In the genomic region with DNA sequence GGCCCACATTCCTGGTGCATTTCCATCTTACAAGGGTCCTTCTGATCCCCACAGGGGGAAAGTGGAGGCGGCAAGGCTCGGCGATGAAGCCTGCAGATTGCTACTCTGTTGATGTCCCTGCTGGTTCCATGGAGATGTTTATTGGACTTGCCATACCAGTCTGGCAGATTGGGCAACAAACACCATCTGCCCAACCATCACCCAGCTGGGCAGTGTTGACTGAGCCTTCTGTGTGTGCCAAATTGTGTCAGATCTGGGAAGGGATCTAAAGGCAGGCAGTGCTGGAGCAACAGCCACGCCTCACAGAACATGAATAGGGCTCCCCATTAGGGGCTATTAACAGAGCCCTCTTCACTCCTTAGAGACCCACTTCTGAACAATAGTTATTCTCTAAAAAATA, we compare ENCODE assay signal across 24 cellular contexts. TPM values are rescaled to one million over a fixed set of nuclear protein-coding genes. Genes with fewer than 3 reads are reported as not detected.
"Had no signal": no experiment of that assay in that cellular context is flagged by ENCODE, and none has a peak within 500 bp of the region (broad histone marks: within the 10 kb centered on the region; RNA-seq: fewer than 3 reads in every experiment).

No MANE protein-coding gene starts in this region.

- H3K79me2 ChIP-seq: hepatocyte had no signal

- H3K27me3 ChIP-seq: hepatocyte, left lung, suprapubic skin, tibial nerve had no signal

- DNase-seq: activated CD4-positive, alpha-beta memory T cell treated with anti-CD3 and anti-CD28 coated beads, Interleukin-2, amount 10 ng/mL, durations not matched to agents 7 days and 5 days; activated CD4-positive, alpha-beta T cell treated with anti-CD3 and anti-CD28 coated beads, Interleukin-2, amount 10 ng/mL, durations not matched to agents 24 days and 14 days; activated effector memory CD4-positive, alpha-beta T cell treated with Interleukin-2 at 50 U/mL for 16 hours; activated naive CD4-positive, alpha-beta T cell treated with anti-CD3 and anti-CD28 coated beads for 36 hours; activated naive CD8-positive, alpha-beta T cell treated with anti-CD3 and anti-CD28 coated beads, Interleukin-2, amount 10 ng/mL, durations not matched to agents 7 days and 5 days; activated T-cell treated with anti-CD3 and anti-CD28 coated beads, Interleukin-2, amount 50 U/mL, for 72 hours; effector CD4-positive, alpha-beta T cell; foreskin keratinocyte; immature natural killer cell; kidney glomerular epithelial cell; left lung; pancreas; psoas muscle; right cardiac atrium; stimulated activated CD4-positive, alpha-beta T cell treated with anti-CD3 and anti-CD28 coated beads, Interleukin-4, amount 100 ng/mL, for 24 hours; stimulated activated naive CD8-positive, alpha-beta T cell treated with anti-CD3 and anti-CD28 coated beads, Interleukin-15, Interleukin-2, amounts not matched to agents 100 U/mL and 50 U/mL, for 24 hours had no signal

- ATAC-seq: activated CD4-positive, CD25-positive, alpha-beta regulatory T cell treated with anti-CD3 and anti-CD28 coated beads, Interleukin-2, amount 50 U/mL, for 24 hours; activated T-cell treated with anti-CD3 and anti-CD28 coated beads, Interleukin-2, amount 50 U/mL, for 72 hours; foreskin keratinocyte; left lung; natural killer cell treated with Interleukin-12 subunit alpha and Interleukin-12 subunit beta and Interleukin-15 and Interleukin-18, amount 100 ng/mL, for 72 hours; pancreas; psoas muscle; right cardiac atrium; stimulated activated naive CD8-positive, alpha-beta T cell treated with anti-CD3 and anti-CD28 coated beads, Interleukin-15, Interleukin-2, amounts not matched to agents 100 U/mL and 50 U/mL, for 24 hours had no signal

- H3K9me3 Mint-ChIP-seq: activated CD4-positive, alpha-beta memory T cell treated with anti-CD3 and anti-CD28 coated beads, Interleukin-2, amount 10 ng/mL, durations not matched to agents 7 days and 5 days; activated naive CD4-positive, alpha-beta T cell treated with anti-CD3 and anti-CD28 coated beads for 36 hours; activated naive CD8-positive, alpha-beta T cell treated with anti-CD3 and anti-CD28 coated beads, Interleukin-2, amount 10 ng/mL, durations not matched to agents 7 days and 5 days; activated T-cell treated with anti-CD3 and anti-CD28 coated beads, Interleukin-2, amount 50 U/mL, for 72 hours; dendritic cell treated with granulocyte-macrophage colony-stimulating factor and Interleukin-4, amounts not matched to agents 40 ng/mL and 50 ng/mL, for 4 days; natural killer cell treated with Interleukin-12 subunit alpha and Interleukin-12 subunit beta and Interleukin-15 and Interleukin-18, amount 100 ng/mL, for 72 hours had no signal

- H3K36me3 Mint-ChIP-seq: activated naive CD8-positive, alpha-beta T cell treated with anti-CD3 and anti-CD28 coated beads, Interleukin-2, amount 10 ng/mL, durations not matched to agents 7 days and 5 days; immature natural killer cell; natural killer cell treated with Interleukin-12 subunit alpha and Interleukin-12 subunit beta and Interleukin-15 and Interleukin-18, amount 100 ng/mL, for 72 hours had no signal

- H3K4me3 Mint-ChIP-seq: activated CD4-positive, alpha-beta memory T cell treated with anti-CD3 and anti-CD28 coated beads, Interleukin-2, amount 10 ng/mL, durations not matched to agents 7 days and 5 days; activated CD4-positive, alpha-beta T cell treated with anti-CD3 and anti-CD28 coated beads, Interleukin-2, amount 10 ng/mL, durations not matched to agents 24 days and 14 days; activated naive CD4-positive, alpha-beta T cell treated with anti-CD3 and anti-CD28 coated beads for 36 hours; activated naive CD8-positive, alpha-beta T cell treated with anti-CD3 and anti-CD28 coated beads, Interleukin-2, amount 10 ng/mL, durations not matched to agents 7 days and 5 days; activated T-cell treated with anti-CD3 and anti-CD28 coated beads, Interleukin-2, amount 50 U/mL, for 72 hours; dendritic cell treated with granulocyte-macrophage colony-stimulating factor and Interleukin-4, amounts not matched to agents 40 ng/mL and 50 ng/mL, for 4 days; immature natural killer cell; natural killer cell treated with Interleukin-12 subunit alpha and Interleukin-12 subunit beta and Interleukin-15 and Interleukin-18, amount 100 ng/mL, for 72 hours had no signal

- H3K27ac Mint-ChIP-seq: activated CD4-positive, alpha-beta memory T cell treated with anti-CD3 and anti-CD28 coated beads, Interleukin-2, amount 10 ng/mL, durations not matched to agents 7 days and 5 days; activated CD4-positive, alpha-beta T cell treated with anti-CD3 and anti-CD28 coated beads, Interleukin-2, amount 10 ng/mL, durations not matched to agents 24 days and 14 days; activated naive CD4-positive, alpha-beta T cell treated with anti-CD3 and anti-CD28 coated beads for 36 hours; activated naive CD8-positive, alpha-beta T cell treated with anti-CD3 and anti-CD28 coated beads, Interleukin-2, amount 10 ng/mL, durations not matched to agents 7 days and 5 days; activated T-cell treated with anti-CD3 and anti-CD28 coated beads, Interleukin-2, amount 50 U/mL, for 72 hours; dendritic cell treated with granulocyte-macrophage colony-stimulating factor and Interleukin-4, amounts not matched to agents 40 ng/mL and 50 ng/mL, for 4 days; immature natural killer cell; natural killer cell treated with Interleukin-12 subunit alpha and Interleukin-12 subunit beta and Interleukin-15 and Interleukin-18, amount 100 ng/mL, for 72 hours had no signal

- H3K27ac ChIP-seq: foreskin keratinocyte, hepatocyte, left lung, neutrophil, pancreas, psoas muscle, suprapubic skin, tibial nerve had no signal

- H3K4me1 ChIP-seq: foreskin keratinocyte, left lung, pancreas, psoas muscle, suprapubic skin, tibial nerve had no signal

- H3K4me1 Mint-ChIP-seq: activated CD4-positive, alpha-beta memory T cell treated with anti-CD3 and anti-CD28 coated beads, Interleukin-2, amount 10 ng/mL, durations not matched to agents 7 days and 5 days; activated naive CD8-positive, alpha-beta T cell treated with anti-CD3 and anti-CD28 coated beads, Interleukin-2, amount 10 ng/mL, durations not matched to agents 7 days and 5 days; immature natural killer cell had no signal

- H3K9me3 ChIP-seq: left lung, neutrophil, pancreas, psoas muscle, suprapubic skin, tibial nerve had no signal

- H3K36me3 ChIP-seq: left lung, neutrophil, pancreas, suprapubic skin, tibial nerve had no signal

- H3K4me2 ChIP-seq: hepatocyte had no signal

- H3K4me3 ChIP-seq: hepatocyte, left lung, lung, pancreas, psoas muscle, suprapubic skin, tibial nerve had no signal

RNA-seq across cellular contexts. Expression of gene FLT1, which starts 35.0 kb away (rescaled TPM):
- total RNA-seq: foreskin keratinocyte had no signal
- polyA plus RNA-seq: foreskin keratinocyte, immature natural killer cell had no signal
